ENCODE assay signal across 22 cellular contexts in genomic region chr3:196654691-196655090, GRCh38. TPM values are rescaled to one million over a fixed set of nuclear protein-coding genes. Genes with fewer than 3 reads are reported as not detected.
DNase-seq lines count a peak whose midpoint lies in the region; ATAC-seq and TF ChIP-seq lines count a peak whose summit lies in the region.
"Had no signal": no experiment of that assay in that cellular context is flagged by ENCODE, and none has a peak within 500 bp of the region (broad histone marks: within the 10 kb centered on the region; RNA-seq: fewer than 3 reads in every experiment).

No MANE protein-coding gene starts in this region.

- peaks cover 21 to 40% of the 10 kb centered on the region in 2 experiments for H3K4me1 ChIP-seq in neutrophil (ENCODE audit: control insufficient read depth in 1 of 2, insufficient read depth in 1 of 2, low read depth in 1 of 2, low read length in 1 of 2)

- peaks cover 37% of the 10 kb centered on the region for H3K36me3 ChIP-seq in neutrophil
- H3K36me3 ChIP-seq: adrenal gland, SJSA1 had no signal

- peak overlapping the region; percentile 5 for H3K27ac ChIP-seq in neutrophil
- H3K27ac ChIP-seq: adrenal gland, parathyroid adenoma, SJSA1 had no signal

- in situ Hi-C loops in Caki2 (cut with HindIII; ENCODE audit: low pct_unique_long_range_greater_than_20kb, low sequenced_read_pairs) = no loop called here

- H3K27me3 ChIP-seq in neutrophil = no peaks in the 10 kb centered on the region
- H3K27me3 ChIP-seq: adrenal gland had no signal

- TF ChIP-seq CTCF in fibroblast of pulmonary artery (IDR thresholded peaks at IDR 0.05; ENCODE audit: low read length, missing control alignments) = no peak
- TF ChIP-seq CTCF in neutrophil (IDR thresholded peaks at IDR 0.05) = no peak

- peak; percentile 77 for DNase-seq in Caki2 (ENCODE audit: low read depth)
- peak; percentile 61 for DNase-seq in RPMI7951 (ENCODE audit: low read depth)
- peak; percentile 19 for DNase-seq in fibroblast of pulmonary artery (ENCODE audit: low read depth)
- DNase-seq in amygdala (lab: John Stamatoyannopoulos, UW) = no peak
- DNase-seq in NAMALWA (ENCODE audit: low spot score) = no peak
- DNase-seq in left colon = no peak
- DNase-seq: activated CD8-positive, alpha-beta memory T cell treated with anti-CD3 and anti-CD28 coated beads, Interleukin-2, amount 10 ng/mL, durations not matched to agents 7 days and 5 days; activated effector memory CD4-positive, alpha-beta T cell treated with Interleukin-2 at 50 U/mL for 16 hours; adrenal gland; endodermal cell; KBM-7; left ventricle myocardium superior; NCI-H1092; NCI-H2081; NCI-H526; stimulated activated CD4-positive, alpha-beta T cell treated with anti-CD3 and anti-CD28 coated beads, Interleukin-2, amount 100 ng/mL, for 48 hours; T-helper 9 cell had no signal

- no peak overlapping the region for H3K4me3 ChIP-seq in fibroblast of pulmonary artery (replicated peaks; ENCODE audit: low read depth, low read length)
- no peak overlapping the region for H3K4me3 ChIP-seq in neutrophil (ENCODE audit: low read depth in 1 of 2, low read length in 1 of 2)
- H3K4me3 ChIP-seq: adrenal gland, SJSA1 had no signal

- no peaks in the 10 kb centered on the region for H3K9me3 ChIP-seq in neutrophil
- H3K9me3 ChIP-seq: adrenal gland, SJSA1 had no signal

- intact Hi-C loops in left colon (cut with DNase I, micrococcal nuclease) = no loop called here

- ATAC-seq in GM21786 (IDR thresholded peaks at IDR 0.05; ENCODE audit: unreplicated experiment) (no peak), left colon (no peak)
- ATAC-seq: activated CD4-positive, CD25-positive, alpha-beta regulatory T cell treated with anti-CD3 and anti-CD28 coated beads, Interleukin-2, amount 50 U/mL, for 24 hours; activated CD8-positive, alpha-beta memory T cell treated with anti-CD3 and anti-CD28 coated beads, Interleukin-2, amount 10 ng/mL, durations not matched to agents 7 days and 5 days; left ventricle myocardium superior had no signal

RNA-seq across cellular contexts. Expression of gene NRROS, which starts 15.2 kb away (rescaled TPM):
- not detected in 2 replicates for total RNA-seq in Caki2 (2014; rRNA removed; shearing (Covaris generic); ENCODE audit: low replicate concordance)
- 1.6 and 2.7 TPM in 2 replicates for total RNA-seq in RPMI7951 (2014; rRNA removed; shearing (Covaris generic))
- 1 to 10 TPM; 1.3 to 4.0 TPM for total RNA-seq in left colon

RNA-seq across cellular contexts. Expression of gene CEP19, which starts 57.4 kb away (rescaled TPM):
- total RNA-seq in Caki2 (2014; rRNA removed; shearing (Covaris generic); ENCODE audit: low replicate concordance) = 9.3 and 12.2 TPM in 2 replicates
- 9.4 and 11.2 TPM in 2 replicates for total RNA-seq in RPMI7951 (2014; rRNA removed; shearing (Covaris generic))
- under 1 TPM; 0.43 to 0.78 TPM for total RNA-seq in left colon

RNA-seq across cellular contexts. Expression of gene PIGX, which starts 57.5 kb away (rescaled TPM):
- 43.5 and 77.7 TPM in 2 replicates for total RNA-seq in Caki2 (2014; rRNA removed; shearing (Covaris generic); ENCODE audit: low replicate concordance)
- total RNA-seq in RPMI7951 (2014; rRNA removed; shearing (Covaris generic)) = 32.1 and 43.6 TPM in 2 replicates
- 10 to 100 TPM; 24.5 to 31.7 TPM for total RNA-seq in left colon

Comparison
In these comparisons a context has a peak if more than half of its experiments do, and no peak if none do; other contexts are left out.
1. DNase-seq: peak in Caki2 (single experiment), RPMI7951 (single experiment) and fibroblast of pulmonary artery (single experiment); none in amygdala (0 of 56), NAMALWA (single experiment) and left colon (0 of 2).